1 cellular context compared by ENCODE assay signal in genomic region chr17:80791758-80792284, GRCh38.
TF ChIP-seq lines count a peak whose summit lies in the region.

No MANE protein-coding gene starts in this region.

TF ChIP-seq in HEK293, 187 proteins besides CTCF, POLR2A, EP300 and RAD21 (continued from another document):
- TF ChIP-seq, protein P1, sequence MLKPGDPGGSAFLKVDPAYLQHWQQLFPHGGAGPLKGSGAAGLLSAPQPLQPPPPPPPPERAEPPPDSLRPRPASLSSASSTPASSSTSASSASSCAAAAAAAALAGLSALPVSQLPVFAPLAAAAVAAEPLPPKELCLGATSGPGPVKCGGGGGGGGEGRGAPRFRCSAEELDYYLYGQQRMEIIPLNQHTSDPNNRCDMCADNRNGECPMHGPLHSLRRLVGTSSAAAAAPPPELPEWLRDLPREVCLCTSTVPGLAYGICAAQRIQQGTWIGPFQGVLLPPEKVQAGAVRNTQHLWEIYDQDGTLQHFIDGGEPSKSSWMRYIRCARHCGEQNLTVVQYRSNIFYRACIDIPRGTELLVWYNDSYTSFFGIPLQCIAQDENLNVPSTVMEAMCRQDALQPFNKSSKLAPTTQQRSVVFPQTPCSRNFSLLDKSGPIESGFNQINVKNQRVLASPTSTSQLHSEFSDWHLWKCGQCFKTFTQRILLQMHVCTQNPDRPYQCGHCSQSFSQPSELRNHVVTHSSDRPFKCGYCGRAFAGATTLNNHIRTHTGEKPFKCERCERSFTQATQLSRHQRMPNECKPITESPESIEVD (tag by site-specific recombination; IDR thresholded peaks at IDR 0.05): no peak
- TF ChIP-seq ZNF174 (tag by site-specific recombination; IDR thresholded peaks at IDR 0.05) (no peak), ZNF777 (tag by site-specific recombination; IDR thresholded peaks at IDR 0.05; ENCODE audit: borderline replicate concordance) (no peak), KLF1 (tag by site-specific recombination; IDR thresholded peaks at IDR 0.05) (no peak), ZNF707 (tag by site-specific recombination; IDR thresholded peaks at IDR 0.05) (no peak), ZNF302 (tag by site-specific recombination; IDR thresholded peaks at IDR 0.05; ENCODE audit: low read depth) (no peak), SP2 (tag by site-specific recombination; IDR thresholded peaks at IDR 0.05) (peak; percentile 57), ZNF670 (tag by site-specific recombination; IDR thresholded peaks at IDR 0.05; ENCODE audit: low read depth) (no peak), ZNF843 (tag by site-specific recombination; IDR thresholded peaks at IDR 0.05) (no peak), ZFP41 (tag by site-specific recombination; IDR thresholded peaks at IDR 0.05; ENCODE audit: borderline replicate concordance) (no peak), ZNF658 (tag by site-specific recombination; IDR thresholded peaks at IDR 0.05) (no peak), GLI2 (tag by site-specific recombination; IDR thresholded peaks at IDR 0.05; ENCODE audit: borderline replicate concordance, low read depth) (no peak), WT1 (tag by site-specific recombination; IDR thresholded peaks at IDR 0.05) (no peak), ZSCAN23 (tag by site-specific recombination; IDR thresholded peaks at IDR 0.05) (no peak), ZNF394 (tag by site-specific recombination; IDR thresholded peaks at IDR 0.05; ENCODE audit: borderline replicate concordance) (no peak), ZNF488 (tag by site-specific recombination; IDR thresholded peaks at IDR 0.05) (no peak), PRDM4 (tag by site-specific recombination; IDR thresholded peaks at IDR 0.05) (no peak), ZNF785 (tag by site-specific recombination; IDR thresholded peaks at IDR 0.05) (no peak), ZNF580 (tag by site-specific recombination; IDR thresholded peaks at IDR 0.05) (no peak), ZNF549 (tag by site-specific recombination; IDR thresholded peaks at IDR 0.05) (no peak), RBAK (tag by site-specific recombination; IDR thresholded peaks at IDR 0.05) (no peak), ZNF555 (tag by site-specific recombination; conservative IDR thresholded peaks at IDR 0.05) (no peak; the same call in 1 of the 2 replicates), HOXC10 (CRISPR knock-in tag; IDR thresholded peaks at IDR 0.05) (no peak), ZNF266 (tag by site-specific recombination; IDR thresholded peaks at IDR 0.05; ENCODE audit: low read depth) (no peak), KLF9 (tag by site-specific recombination; IDR thresholded peaks at IDR 0.05; ENCODE audit: low read depth) (no peak), YY2 (tag by site-specific recombination; IDR thresholded peaks at IDR 0.05) (peak; percentile 40; the same call in 1 of the 2 replicates), ATF2 (tag by site-specific recombination; IDR thresholded peaks at IDR 0.05; ENCODE audit: low read depth) (no peak), GFI1B (tag by site-specific recombination; IDR thresholded peaks at IDR 0.05) (peak; percentile 40), SETDB1 (IDR thresholded peaks at IDR 0.05; ENCODE audit: insufficient read length, low read length) (no peak), ZNF624 (tag by site-specific recombination; IDR thresholded peaks at IDR 0.05) (no peak), ZNF214 (tag by site-specific recombination; IDR thresholded peaks at IDR 0.05; ENCODE audit: borderline replicate concordance) (no peak), ZNF449 (tag by site-specific recombination; IDR thresholded peaks at IDR 0.05) (no peak), KLF7 (tag by site-specific recombination; IDR thresholded peaks at IDR 0.05; ENCODE audit: borderline replicate concordance) (no peak), ZFP3 (tag by site-specific recombination; IDR thresholded peaks at IDR 0.05; ENCODE audit: low read depth) (no peak), ZNF423 (tag by site-specific recombination; IDR thresholded peaks at IDR 0.05) (no peak), ZNF433 (tag by site-specific recombination; IDR thresholded peaks at IDR 0.05; ENCODE audit: low read depth) (no peak), ZNF292 (tag by site-specific recombination; IDR thresholded peaks at IDR 0.05; ENCODE audit: borderline replicate concordance, low read depth) (no peak), ELK4 (IDR thresholded peaks at IDR 0.05; ENCODE audit: borderline replicate concordance, low read depth, low read length) (no peak), ZNF155 (tag by site-specific recombination; IDR thresholded peaks at IDR 0.05) (no peak), ZNF274 (IDR thresholded peaks at IDR 0.05; ENCODE audit: low read length) (no peak), ZNF274 (tag by site-specific recombination; IDR thresholded peaks at IDR 0.05; ENCODE audit: borderline replicate concordance) (no peak), ZNF791 (tag by site-specific recombination; IDR thresholded peaks at IDR 0.05) (no peak), ZBTB17 (tag by site-specific recombination; IDR thresholded peaks at IDR 0.05) (peak; percentile 83), GLI4 (tag by site-specific recombination; IDR thresholded peaks at IDR 0.05) (no peak), BCL11A (tag by site-specific recombination; IDR thresholded peaks at IDR 0.05; ENCODE audit: low read depth) (peak; percentile 49; the same call in 1 of the 2 replicates), ZNF10 (tag by site-specific recombination; IDR thresholded peaks at IDR 0.05) (peak; percentile 44; the same call in 1 of the 2 replicates)
- TF ChIP-seq, protein P2, sequence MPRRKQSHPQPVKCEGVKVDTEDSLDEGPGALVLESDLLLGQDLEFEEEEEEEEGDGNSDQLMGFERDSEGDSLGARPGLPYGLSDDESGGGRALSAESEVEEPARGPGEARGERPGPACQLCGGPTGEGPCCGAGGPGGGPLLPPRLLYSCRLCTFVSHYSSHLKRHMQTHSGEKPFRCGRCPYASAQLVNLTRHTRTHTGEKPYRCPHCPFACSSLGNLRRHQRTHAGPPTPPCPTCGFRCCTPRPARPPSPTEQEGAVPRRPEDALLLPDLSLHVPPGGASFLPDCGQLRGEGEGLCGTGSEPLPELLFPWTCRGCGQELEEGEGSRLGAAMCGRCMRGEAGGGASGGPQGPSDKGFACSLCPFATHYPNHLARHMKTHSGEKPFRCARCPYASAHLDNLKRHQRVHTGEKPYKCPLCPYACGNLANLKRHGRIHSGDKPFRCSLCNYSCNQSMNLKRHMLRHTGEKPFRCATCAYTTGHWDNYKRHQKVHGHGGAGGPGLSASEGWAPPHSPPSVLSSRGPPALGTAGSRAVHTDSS (tag by site-specific recombination; IDR thresholded peaks at IDR 0.05): no peak
- TF ChIP-seq, protein P3, sequence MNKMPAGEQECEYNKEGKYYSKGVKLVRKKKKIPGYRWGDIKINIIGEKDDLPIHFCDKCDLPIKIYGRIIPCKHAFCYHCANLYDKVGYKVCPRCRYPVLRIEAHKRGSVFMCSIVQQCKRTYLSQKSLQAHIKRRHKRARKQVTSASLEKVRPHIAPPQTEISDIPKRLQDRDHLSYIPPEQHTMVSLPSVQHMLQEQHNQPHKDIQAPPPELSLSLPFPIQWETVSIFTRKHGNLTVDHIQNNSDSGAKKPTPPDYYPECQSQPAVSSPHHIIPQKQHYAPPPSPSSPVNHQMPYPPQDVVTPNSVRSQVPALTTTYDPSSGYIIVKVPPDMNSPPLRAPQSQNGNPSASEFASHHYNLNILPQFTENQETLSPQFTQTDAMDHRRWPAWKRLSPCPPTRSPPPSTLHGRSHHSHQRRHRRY (tag by site-specific recombination; IDR thresholded peaks at IDR 0.05): no peak
